29 cellular contexts compared by ENCODE assay signal in the genomic region with DNA sequence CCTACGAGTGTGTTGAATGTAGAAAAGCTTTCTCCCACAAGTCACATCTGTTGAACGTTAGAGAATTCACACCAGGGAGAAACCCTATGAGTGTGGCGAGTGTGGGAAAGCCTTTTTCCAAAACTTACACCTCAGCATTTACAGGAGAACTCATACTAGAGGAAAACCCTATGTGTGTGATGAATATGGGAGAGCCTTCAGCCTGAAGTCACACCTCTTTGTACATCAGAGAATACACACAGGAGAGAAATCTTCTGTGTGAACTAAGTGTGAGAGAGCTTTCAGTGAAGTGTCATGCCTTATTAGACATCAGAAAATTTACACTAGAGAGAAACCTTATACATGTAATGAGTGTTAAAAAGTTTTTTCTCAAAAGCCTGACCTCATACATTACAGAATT.
"Had no signal": no experiment of that assay in that cellular context is flagged by ENCODE, and none has a peak within 500 bp of the region (broad histone marks: within the 10 kb centered on the region; RNA-seq: fewer than 3 reads in every experiment).

No MANE protein-coding gene starts in this region.

- H3K9me3 Mint-ChIP-seq: stimulated activated effector memory CD8-positive, alpha-beta T cell treated with anti-CD3 and anti-CD28 coated beads, Interleukin-12 subunit alpha, Interleukin-12 subunit beta, amount 100 ng/mL, for 72 hours had no signal

- H3K36me3 Mint-ChIP-seq: stimulated activated effector memory CD8-positive, alpha-beta T cell treated with anti-CD3 and anti-CD28 coated beads, Interleukin-12 subunit alpha, Interleukin-12 subunit beta, amount 100 ng/mL, for 72 hours; type B pancreatic cell had no signal

- H3K27me3 Mint-ChIP-seq: stimulated activated naive CD8-positive, alpha-beta T cell treated with anti-CD3 and anti-CD28 coated beads, Interleukin-15, Interleukin-2, amounts not matched to agents 100 ng/mL and 50 ng/mL, for 24 hours had no signal

- FAIRE-seq: urothelium cell line had no signal

- H3K4me3 ChIP-seq: stomach, suprapubic skin, testis, thoracic aorta, thyroid gland, tibial artery, tibial nerve, transverse colon, upper lobe of left lung, upper lobe of right lung, uterus, vagina had no signal

- H3K27me3 ChIP-seq: stomach, suprapubic skin, testis, thyroid gland, tibial artery, tibial nerve, upper lobe of left lung, upper lobe of right lung, uterus, vagina had no signal

- H3K27ac Mint-ChIP-seq: stimulated activated effector memory CD8-positive, alpha-beta T cell treated with anti-CD3 and anti-CD28 coated beads, Interleukin-12 subunit alpha, Interleukin-12 subunit beta, amount 100 ng/mL, for 72 hours; stimulated activated memory B cell treated with anti-CD40 and anti-IgM and Interleukin-4, amounts not matched to agents 10 μg/mL and 1 μg/mL and 100 μg/mL, for 72 hours; stimulated activated naive B cell treated with anti-CD40 and anti-IgM and Interleukin-4, amounts not matched to agents 10 μg/mL and 1 μg/mL and 100 μg/mL, for 72 hours; stimulated activated naive CD8-positive, alpha-beta T cell treated with anti-CD3 and anti-CD28 coated beads, Interleukin-15, amount 100 ng/mL, for 72 hours; stimulated activated naive CD8-positive, alpha-beta T cell treated with anti-CD3 and anti-CD28 coated beads, Interleukin-15, Interleukin-2, amounts not matched to agents 100 ng/mL and 50 ng/mL, for 24 hours; type B pancreatic cell had no signal

- H3K4me3 Mint-ChIP-seq: stimulated activated effector memory CD8-positive, alpha-beta T cell treated with anti-CD3 and anti-CD28 coated beads, Interleukin-12 subunit alpha, Interleukin-12 subunit beta, amount 100 ng/mL, for 72 hours; stimulated activated memory B cell treated with anti-CD40 and anti-IgM and Interleukin-4, amounts not matched to agents 10 μg/mL and 1 μg/mL and 100 μg/mL, for 72 hours; stimulated activated naive B cell treated with anti-CD40 and anti-IgM and Interleukin-4, amounts not matched to agents 10 μg/mL and 1 μg/mL and 100 μg/mL, for 72 hours; stimulated activated naive CD8-positive, alpha-beta T cell treated with anti-CD3 and anti-CD28 coated beads, Interleukin-15, amount 100 ng/mL, for 72 hours; stimulated activated naive CD8-positive, alpha-beta T cell treated with anti-CD3 and anti-CD28 coated beads, Interleukin-15, Interleukin-2, amounts not matched to agents 100 ng/mL and 50 ng/mL, for 24 hours; type B pancreatic cell had no signal

- H3K27ac ChIP-seq: stomach, suprapubic skin, testis, thoracic aorta, thyroid gland, tibial artery, tibial nerve, transverse colon, upper lobe of left lung, upper lobe of right lung, uterus, vagina had no signal

- H3K9me3 ChIP-seq: testis, thoracic aorta, thyroid gland, transverse colon, upper lobe of right lung, vagina had no signal

- DNase-seq: stimulated activated CD4-positive, alpha-beta T cell treated with anti-CD3 and anti-CD28 coated beads, Interleukin-2, amount 100 ng/mL, for 48 hours; stimulated activated CD4-positive, alpha-beta T cell treated with anti-CD3 and anti-CD28 coated beads, Interleukin-4, amount 100 ng/mL, for 1 hour; stimulated activated CD4-positive, alpha-beta T cell treated with anti-CD3 and anti-CD28 coated beads, Interleukin-4, amount 100 ng/mL, for 24 hours; stimulated activated CD4-positive, alpha-beta T cell treated with anti-CD3 and anti-CD28 coated beads, Interleukin-4, amount 100 ng/mL, for 4 hours; stimulated activated CD8-positive, alpha-beta memory T cell treated with anti-CD3 and anti-CD28 coated beads, Interleukin-4, amount 100 ng/mL, for 48 hours; stimulated activated naive B cell treated with anti-CD40 and anti-IgM and Interleukin-4, amounts not matched to agents 10 μg/mL and 1 μg/mL and 100 μg/mL, for 72 hours; stimulated activated naive CD4-positive, alpha-beta T cell; stimulated activated naive CD4-positive, alpha-beta T cell treated with Interleukin-2 at 50 U/mL for 16 hours; stimulated activated naive CD8-positive, alpha-beta T cell treated with anti-CD3 and anti-CD28 coated beads, Interleukin-15, amount 100 ng/mL, for 72 hours; stimulated activated naive CD8-positive, alpha-beta T cell treated with anti-CD3 and anti-CD28 coated beads, Interleukin-15, Interleukin-2, amounts not matched to agents 100 U/mL and 50 U/mL, for 24 hours; stomach; substantia nigra; testis; thyroid gland; tibial artery; transverse colon; trophoblast cell; upper lobe of left lung; upper lobe of right lung; uterus had no signal

- H3K36me3 ChIP-seq: stomach, suprapubic skin, thoracic aorta, thyroid gland, tibial artery, tibial nerve, transverse colon, upper lobe of left lung, upper lobe of right lung, uterus, vagina had no signal

- ATAC-seq: stimulated activated effector memory CD8-positive, alpha-beta T cell treated with anti-CD3 and anti-CD28 coated beads, Interleukin-12 subunit alpha, Interleukin-12 subunit beta, amount 100 ng/mL, for 72 hours; stimulated activated memory B cell treated with anti-CD40 and anti-IgM and Interleukin-4, amounts not matched to agents 10 μg/mL and 1 μg/mL and 100 μg/mL, for 72 hours; stimulated activated naive B cell treated with anti-CD40 and anti-IgM and Interleukin-4, amounts not matched to agents 10 μg/mL and 1 μg/mL and 100 μg/mL, for 72 hours; stimulated activated naive CD8-positive, alpha-beta T cell treated with anti-CD3 and anti-CD28 coated beads, Interleukin-15, amount 100 ng/mL, for 72 hours; stimulated activated naive CD8-positive, alpha-beta T cell treated with anti-CD3 and anti-CD28 coated beads, Interleukin-15, Interleukin-2, amounts not matched to agents 100 U/mL and 50 U/mL, for 24 hours; upper lobe of right lung had no signal

- H3K4me1 ChIP-seq: stomach, suprapubic skin, testis, thyroid gland, tibial artery, tibial nerve, transverse colon, upper lobe of left lung, upper lobe of right lung, uterus, vagina had no signal

- H3K4me1 Mint-ChIP-seq: stimulated activated effector memory CD8-positive, alpha-beta T cell treated with anti-CD3 and anti-CD28 coated beads, Interleukin-12 subunit alpha, Interleukin-12 subunit beta, amount 100 ng/mL, for 72 hours; stimulated activated memory B cell treated with anti-CD40 and anti-IgM and Interleukin-4, amounts not matched to agents 10 μg/mL and 1 μg/mL and 100 μg/mL, for 72 hours; stimulated activated naive B cell treated with anti-CD40 and anti-IgM and Interleukin-4, amounts not matched to agents 10 μg/mL and 1 μg/mL and 100 μg/mL, for 72 hours; stimulated activated naive CD8-positive, alpha-beta T cell treated with anti-CD3 and anti-CD28 coated beads, Interleukin-15, amount 100 ng/mL, for 72 hours had no signal
